In the genomic region with DNA sequence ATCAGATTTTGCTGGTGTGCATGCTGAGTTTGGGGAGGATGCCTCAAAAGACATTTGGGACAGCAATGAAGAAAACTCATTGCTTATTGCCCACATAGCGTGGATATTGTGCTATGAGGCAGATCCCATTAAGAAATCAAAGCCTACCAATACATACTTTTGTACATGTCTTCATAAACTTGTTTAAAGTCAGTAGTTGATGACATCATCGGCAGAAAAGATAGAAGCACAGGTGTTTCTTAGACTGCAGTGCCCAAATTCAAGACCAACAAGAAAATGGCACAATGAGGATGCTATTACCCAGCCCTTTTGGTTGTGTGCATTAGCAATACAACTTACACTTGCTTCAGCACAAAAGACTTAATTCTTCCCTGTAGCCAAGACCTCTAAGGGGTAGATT, we compare ENCODE assay signal across 33 cellular contexts.
"Had no signal": no experiment of that assay in that cellular context is flagged by ENCODE, and none has a peak within 500 bp of the region (broad histone marks: within the 10 kb centered on the region; RNA-seq: fewer than 3 reads in every experiment).

No MANE protein-coding gene starts in this region.

- H3K4me3 ChIP-seq: adrenal gland, ascending aorta, body of pancreas, breast epithelium, cardiac muscle cell had no signal

- H3K27ac ChIP-seq: adrenal gland, ascending aorta, body of pancreas, brain microvascular endothelial cell, breast epithelium, cardiac muscle cell had no signal

- H3K9me3 ChIP-seq: adrenal gland, ascending aorta, body of pancreas, breast epithelium had no signal

- ATAC-seq: activated naive CD4-positive, alpha-beta T cell treated with anti-CD3 and anti-CD28 coated beads, Interleukin-2, amount 50 U/mL, for 72 hours; activated naive CD8-positive, alpha-beta T cell treated with anti-CD3 and anti-CD28 coated beads, Interleukin-2, amount 50 U/mL, for 24 hours; activated T-cell treated with anti-CD3 and anti-CD28 coated beads, Interleukin-2, amount 50 U/mL, for 4 hours; activated T-cell treated with anti-CD3 and anti-CD28 coated beads, Interleukin-2, amount 50 U/mL, for 72 hours; activated T-helper 17 cell treated with anti-CD3 and anti-CD28 coated beads, Interleukin-2, amount 50 U/mL, for 72 hours; body of pancreas had no signal

- H3K36me3 ChIP-seq: adrenal gland, ascending aorta, brain microvascular endothelial cell, breast epithelium, cardiac muscle cell had no signal

- H3K4me1 ChIP-seq: adrenal gland, body of pancreas, breast epithelium had no signal

- DNase-seq: activated effector memory CD4-positive, alpha-beta T cell treated with anti-CD3 and anti-CD28 coated beads, Interleukin-2, amount 50 U/mL, for 16 hours; activated effector memory CD4-positive, alpha-beta T cell treated with Interleukin-2 at 50 U/mL for 16 hours; activated gamma-delta T cell; activated gamma-delta T cell treated with Interleukin-2 at 50 U/mL for 16 hours; activated naive CD4-positive, alpha-beta T cell; activated naive CD4-positive, alpha-beta T cell treated with anti-CD3 and anti-CD28 coated beads for 36 hours; activated naive CD4-positive, alpha-beta T cell treated with anti-CD3 and anti-CD28 coated beads, Interleukin-2, amount 10 ng/mL, durations not matched to agents 7 days and 5 days; activated naive CD4-positive, alpha-beta T cell treated with anti-CD3 and anti-CD28 coated beads, Interleukin-2, amount 50 U/mL, for 16 hours; activated naive CD4-positive, alpha-beta T cell treated with Interleukin-2 at 50 U/mL for 16 hours; activated naive CD8-positive, alpha-beta T cell treated with anti-CD3 and anti-CD28 coated beads for 36 hours; activated naive CD8-positive, alpha-beta T cell treated with anti-CD3 and anti-CD28 coated beads, Interleukin-2, amount 10 ng/mL, durations not matched to agents 7 days and 5 days; activated naive CD8-positive, alpha-beta T cell treated with anti-CD3 and anti-CD28 coated beads, Interleukin-2, amount 50 U/mL, for 24 hours; activated T-cell treated with anti-CD3 and anti-CD28 coated beads, Interleukin-2, amount 50 U/mL, for 1 hour; activated T-cell treated with anti-CD3 and anti-CD28 coated beads, Interleukin-2, amount 50 U/mL, for 24 hours; activated T-cell treated with anti-CD3 and anti-CD28 coated beads, Interleukin-2, amount 50 U/mL, for 4 hours; activated T-cell treated with anti-CD3 and anti-CD28 coated beads, Interleukin-2, amount 50 U/mL, for 48 hours; activated T-cell treated with anti-CD3 and anti-CD28 coated beads, Interleukin-2, amount 50 U/mL, for 72 hours; adrenal gland; amniotic stem cell; amygdala; anterior cingulate cortex; aorta; body of pancreas; brain microvascular endothelial cell; caudate nucleus; central memory CD4-positive, alpha-beta T cell; cerebellar nuclear complex had no signal

- H3K27me3 ChIP-seq: adrenal gland, ascending aorta, body of pancreas, brain microvascular endothelial cell, breast epithelium, cardiac muscle cell had no signal

- FAIRE-seq: astrocyte had no signal
